Comparison of ENCODE assay signal across 20 cellular contexts in the genomic region with DNA sequence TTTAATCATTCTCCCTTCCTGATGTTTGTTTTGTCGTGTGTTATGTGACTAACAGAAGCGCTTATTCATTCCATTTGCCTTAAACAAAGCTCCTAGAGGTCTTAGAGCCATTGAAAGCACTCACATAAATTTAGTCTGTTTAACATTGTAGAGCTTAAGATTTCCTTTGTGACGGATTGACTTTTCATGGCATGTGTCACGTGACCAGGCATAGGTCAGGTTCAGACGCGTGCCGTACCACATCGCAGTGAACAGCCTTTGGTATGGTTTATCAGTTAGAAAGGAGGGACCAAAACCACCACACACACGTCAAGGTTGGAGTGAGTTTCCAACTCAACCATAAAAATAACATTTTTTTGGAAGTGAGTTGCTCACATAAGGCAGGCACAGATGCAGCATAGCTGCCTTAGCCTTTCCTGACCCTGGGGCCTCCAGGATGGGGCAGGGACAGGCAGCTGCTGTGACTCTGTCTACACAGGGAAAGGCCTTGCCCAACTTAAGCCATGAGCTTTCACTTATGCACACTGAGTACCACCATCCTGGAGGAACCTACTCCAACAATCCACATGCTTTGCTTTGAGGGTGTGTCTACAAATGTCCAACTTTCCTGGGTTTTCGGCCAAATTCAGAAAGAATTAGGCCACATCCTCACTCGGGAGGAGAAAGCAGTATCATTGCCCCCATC. TPM values are rescaled to one million over a fixed set of nuclear protein-coding genes. Genes with fewer than 3 reads are reported as not detected.
"Had no signal": no experiment of that assay in that cellular context is flagged by ENCODE, and none has a peak within 500 bp of the region (broad histone marks: within the 10 kb centered on the region; RNA-seq: fewer than 3 reads in every experiment).

No MANE protein-coding gene starts in this region.

- H3K4me1 ChIP-seq: spleen, tibial artery had no signal

- DNase-seq: activated CD4-positive, alpha-beta T cell treated with anti-CD3 and anti-CD28 coated beads, Interleukin-2, amount 10 ng/mL, durations not matched to agents 24 days and 14 days; activated CD8-positive, alpha-beta memory T cell treated with anti-CD3 and anti-CD28 coated beads, Interleukin-2, amount 50 U/mL, for 4 hours; activated naive CD4-positive, alpha-beta T cell treated with anti-CD3 and anti-CD28 coated beads for 36 hours; activated T-cell treated with anti-CD3 and anti-CD28 coated beads, Interleukin-2, amount 50 U/mL, for 4 hours; anterior cingulate cortex; central memory CD4-positive, alpha-beta T cell; dorsolateral prefrontal cortex; foreskin melanocyte; midbrain; nephron progenitor cell; ovary; spleen; stimulated activated CD4-positive, alpha-beta T cell treated with anti-CD3 and anti-CD28 coated beads, Interleukin-4, amount 100 ng/mL, for 4 hours; stimulated activated naive CD4-positive, alpha-beta T cell; T1000; tibial artery had no signal

- H3K4me3 ChIP-seq: dorsolateral prefrontal cortex, ovary, spleen, tibial artery had no signal

- ATAC-seq: activated T-cell treated with anti-CD3 and anti-CD28 coated beads, Interleukin-2, amount 50 U/mL, for 4 hours; left lobe of liver had no signal

- H3K27me3 ChIP-seq: ovary, spleen, tibial artery had no signal

- FAIRE-seq: colon, keratinocyte had no signal

- H3K27ac ChIP-seq: dorsolateral prefrontal cortex, ovary, spleen, tibial artery had no signal

- H3K9me3 ChIP-seq: ovary, spleen, tibial artery had no signal

- H3K36me3 ChIP-seq: ovary, tibial artery had no signal

RNA-seq across cellular contexts. Expression of a gene that starts 55.5 kb away (rescaled TPM):
- total RNA-seq: epithelial cell of proximal tubule had no signal
